ENCODE assay signal across 18 cellular contexts in genomic region chr9:6922680-6923079, GRCh38.
DNase-seq lines count a peak whose midpoint lies in the region; FAIRE-seq and TF ChIP-seq lines count a peak whose summit lies in the region.
"Had no signal": no experiment of that assay in that cellular context is flagged by ENCODE, and none has a peak within 500 bp of the region (broad histone marks: within the 10 kb centered on the region; RNA-seq: fewer than 3 reads in every experiment).

No MANE protein-coding gene starts in this region.

- POLR2A ChIA-PET in activated CD4-positive, alpha-beta memory T cell treated with anti-CD3 and anti-CD28 coated beads, Interleukin-2, amount 10 ng/mL, durations not matched to agents 7 days and 5 days (lab: Charles Lee) = no interaction called here
- POLR2A ChIA-PET in activated CD4-positive, alpha-beta memory T cell treated with anti-CD3 and anti-CD28 coated beads for 36 hours (lab: Charles Lee) = no interaction called here

- H3K36me3 ChIP-seq in GM23248 (ENCODE audit: low read depth) = no peaks in the 10 kb centered on the region

- peaks cover 4% of the 10 kb centered on the region for H3K9me3 Mint-ChIP-seq in activated CD4-positive, alpha-beta memory T cell treated with anti-CD3 and anti-CD28 coated beads, Interleukin-2, amount 10 ng/mL, durations not matched to agents 7 days and 5 days
- no peaks in the 10 kb centered on the region for H3K9me3 Mint-ChIP-seq in activated CD4-positive, alpha-beta memory T cell treated with anti-CD3 and anti-CD28 coated beads for 36 hours

- no peak for DNase-seq in activated CD4-positive, alpha-beta memory T cell treated with anti-CD3 and anti-CD28 coated beads, Interleukin-2, amount 10 ng/mL, durations not matched to agents 7 days and 5 days
- DNase-seq in activated CD4-positive, alpha-beta memory T cell treated with anti-CD3 and anti-CD28 coated beads for 36 hours = no peak
- DNase-seq in NCI-H1105 (lab: John Stamatoyannopoulos, UW) = peak; percentile 39
- no peak for DNase-seq in NCI-H1436 treated with DMSO at 0.1 percent for 48 hours (lab: John Stamatoyannopoulos, UW)
- no peak for DNase-seq in GM23248
- DNase-seq: ACHN, AML-193, H7, IMR-90, Kasumi-1, NCI-H146, NCI-H2081, NCI-H226, NCI-H524 treated with DMSO at 0.1 percent for 48 hours, SIG-M5 had no signal

- 0 out of 2 replicates have a peak, but pooled peaks cover 6% of the 10 kb centered on the region for H3K79me2 ChIP-seq in GM23248 (ENCODE audit: insufficient read depth)

- H3K27me3 ChIP-seq in GM23248 (replicated peaks; ENCODE audit: insufficient read depth) = no peaks in the 10 kb centered on the region

- H4K20me1 ChIP-seq in GM23248 (ENCODE audit: insufficient read depth) = no peaks in the 10 kb centered on the region

- 98% methylated on average over 2 of the region's 2 CpGs for WGBS in GM23248 (ENCODE audit: low coverage in 1 of 2, low lambda C conversion rate in 2 of 2, missing lambda C conversion rate in 2 of 2), 2 experiments

- no peaks in the 10 kb centered on the region for H3K9me3 ChIP-seq in GM23248 (ENCODE audit: low read depth)

- H3K36me3 Mint-ChIP-seq in activated CD4-positive, alpha-beta memory T cell treated with anti-CD3 and anti-CD28 coated beads, Interleukin-2, amount 10 ng/mL, durations not matched to agents 7 days and 5 days (ENCODE audit: low read depth) = peaks cover 38% of the 10 kb centered on the region
- H3K36me3 Mint-ChIP-seq in activated CD4-positive, alpha-beta memory T cell treated with anti-CD3 and anti-CD28 coated beads for 36 hours = peaks cover 13% of the 10 kb centered on the region

- intact Hi-C loops in activated CD4-positive, alpha-beta memory T cell treated with anti-CD3 and anti-CD28 coated beads for 36 hours (cut with micrococcal nuclease) = no loop called here

- H3K4me1 Mint-ChIP-seq in activated CD4-positive, alpha-beta memory T cell treated with anti-CD3 and anti-CD28 coated beads, Interleukin-2, amount 10 ng/mL, durations not matched to agents 7 days and 5 days = peaks cover 40% of the 10 kb centered on the region
- peaks cover 53% of the 10 kb centered on the region for H3K4me1 Mint-ChIP-seq in activated CD4-positive, alpha-beta memory T cell treated with anti-CD3 and anti-CD28 coated beads for 36 hours (ENCODE audit: low read depth)

- H3K27ac ChIP-seq in VCaP = peak overlapping the region; percentile 83
- H3K27ac ChIP-seq in GM23248 = no peak overlapping the region

- H3K9ac ChIP-seq in GM23248 = no peak overlapping the region

- no peak overlapping the region for H3K4me3 Mint-ChIP-seq in activated CD4-positive, alpha-beta memory T cell treated with anti-CD3 and anti-CD28 coated beads, Interleukin-2, amount 10 ng/mL, durations not matched to agents 7 days and 5 days
- no peak overlapping the region for H3K4me3 Mint-ChIP-seq in activated CD4-positive, alpha-beta memory T cell treated with anti-CD3 and anti-CD28 coated beads for 36 hours

- H3K27me3 Mint-ChIP-seq in activated CD4-positive, alpha-beta memory T cell treated with anti-CD3 and anti-CD28 coated beads, Interleukin-2, amount 10 ng/mL, durations not matched to agents 7 days and 5 days = no peaks in the 10 kb centered on the region
- no peaks in the 10 kb centered on the region for H3K27me3 Mint-ChIP-seq in activated CD4-positive, alpha-beta memory T cell treated with anti-CD3 and anti-CD28 coated beads for 36 hours

- no peak for TF ChIP-seq CTCF in VCaP (conservative IDR thresholded peaks at IDR 0.05)

- H3K4me1 ChIP-seq in GM23248 (ENCODE audit: insufficient read depth) = 0 out of 2 replicates have a peak, but pooled peaks cover 3% of the 10 kb centered on the region

- H3K4me3 ChIP-seq in GM23248 = no peak overlapping the region

- H2AFZ ChIP-seq in GM23248 = no peak overlapping the region

- peak; percentile 61 for FAIRE-seq in islet of Langerhans (lab: Jason Lieb, UNC)
- FAIRE-seq: GM19239 had no signal

- peak overlapping the region; percentile 44 for H3K27ac Mint-ChIP-seq in activated CD4-positive, alpha-beta memory T cell treated with anti-CD3 and anti-CD28 coated beads, Interleukin-2, amount 10 ng/mL, durations not matched to agents 7 days and 5 days
- no peak overlapping the region for H3K27ac Mint-ChIP-seq in activated CD4-positive, alpha-beta memory T cell treated with anti-CD3 and anti-CD28 coated beads for 36 hours

- no peaks in the 10 kb centered on the region for H3K9me2 ChIP-seq in GM23248 (ENCODE audit: insufficient read depth)

- no peak overlapping the region for H3K4me2 ChIP-seq in GM23248 (ENCODE audit: unreplicated experiment)

- in situ Hi-C loops in GM23248 (cut with MboI) = loop anchor here (25.0 kb wide), 1 partner anchor 615 kb away; no protein-coding TSS in a partner anchor

- CTCF ChIA-PET in activated CD4-positive, alpha-beta memory T cell treated with anti-CD3 and anti-CD28 coated beads, Interleukin-2, amount 10 ng/mL, durations not matched to agents 7 days and 5 days (lab: Charles Lee) = interaction anchor here (0.9 kb wide), 1 partner anchor 26 kb away, joined by 3 read pairs; no protein-coding TSS in a partner anchor
- CTCF ChIA-PET in activated CD4-positive, alpha-beta memory T cell treated with anti-CD3 and anti-CD28 coated beads for 36 hours (lab: Charles Lee) = interaction anchor here (0.6 kb wide), 1 partner anchor 572 kb away, joined by 3 read pairs; no protein-coding TSS in a partner anchor

- H3F3A ChIP-seq in GM23248 (ENCODE audit: insufficient read depth) = no peaks in the 10 kb centered on the region
